Comparison of ENCODE assay signal across 14 cellular contexts in the genomic region with DNA sequence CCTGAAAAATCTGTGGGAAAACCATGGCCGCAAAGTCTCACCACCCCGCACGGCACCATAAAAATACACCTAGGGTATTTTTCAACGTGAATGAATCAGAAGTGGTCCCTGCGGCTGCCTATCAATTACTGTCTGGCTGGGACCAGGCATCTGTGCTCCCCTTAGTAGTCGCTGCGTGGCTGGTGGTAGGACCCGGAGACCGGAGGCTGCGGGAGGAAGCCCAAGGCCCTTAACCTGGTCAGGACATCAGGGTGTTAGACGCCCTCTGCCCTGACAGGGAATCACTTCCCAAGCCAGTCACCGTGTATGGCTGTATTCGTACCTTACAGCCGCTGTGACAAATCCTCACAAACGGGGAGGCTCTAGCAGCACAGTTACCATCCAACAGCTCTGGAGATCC.
DNase-seq lines count a peak whose midpoint lies in the region; ATAC-seq, FAIRE-seq and TF ChIP-seq lines count a peak whose summit lies in the region.
"Had no signal": no experiment of that assay in that cellular context is flagged by ENCODE, and none has a peak within 500 bp of the region (broad histone marks: within the 10 kb centered on the region; RNA-seq: fewer than 3 reads in every experiment).

No MANE protein-coding gene starts in this region.

- no peak overlapping the region for H3K4me3 Mint-ChIP-seq in WTC11
- H3K4me3 Mint-ChIP-seq: B cell; CD4-positive, alpha-beta T cell had no signal

- CTCF ChIA-PET in WTC11 (lab: Charles Lee), result no interaction called here

- H3K36me3 Mint-ChIP-seq in WTC11, result peaks cover 2% of the 10 kb centered on the region

- TF ChIP-seq CTCF in WTC11 (IDR thresholded peaks at IDR 0.05), result no peak
- no peak for TF ChIP-seq CTCF in kidney (IDR thresholded peaks at IDR 0.05; ENCODE audit: borderline replicate concordance, extremely low read depth, insufficient read depth)
- no peak for TF ChIP-seq CTCF in sigmoid colon (IDR thresholded peaks at IDR 0.05)

- H3K4me1 ChIP-seq in BLaER1 treated with 17β-estradiol and CSF1 and Interleukin-3, amounts not matched to agents 10 nM and 100 nM, result peaks cover 34 to 97% (median 83%) of the 10 kb centered on the region in 10 experiments
- H3K4me1 ChIP-seq in kidney (ENCODE audit: control insufficient read depth in 1 of 2, insufficient read depth in 1 of 2, low read depth in 1 of 2, low read length in 2 of 2), result no peaks in the 10 kb centered on the region
- no peaks in the 10 kb centered on the region for H3K4me1 ChIP-seq in sigmoid colon
- H3K4me1 ChIP-seq: HAP-1 had no signal

- POLR2A ChIA-PET in WTC11 (lab: Charles Lee), result no interaction called here

- WGBS in sigmoid colon, 2 donors, result 94 to 95% methylated on average over 15 of the region's 15 CpGs

- peaks cover 50% of the 10 kb centered on the region for H3K4me1 Mint-ChIP-seq in WTC11

- H3K27me3 Mint-ChIP-seq in WTC11 (ENCODE audit: low read depth), result peaks cover 2% of the 10 kb centered on the region; the same call in 1 of the 2 replicates

- H3K36me3 ChIP-seq in BLaER1 treated with 17β-estradiol and CSF1 and Interleukin-3, amounts not matched to agents 10 nM and 100 nM, result no peaks in the 10 kb centered on the region
- H3K36me3 ChIP-seq in kidney (ENCODE audit: control insufficient read depth in 1 of 2, insufficient read depth in 2 of 2, low read length in 2 of 2) (no peaks in the 10 kb centered on the region), sigmoid colon (no peaks in the 10 kb centered on the region)
- H3K36me3 ChIP-seq: HAP-1 had no signal

- no peaks in the 10 kb centered on the region for H4K20me1 ChIP-seq in BLaER1 treated with 17β-estradiol and CSF1 and Interleukin-3, amounts not matched to agents 10 nM and 100 nM

- TF ChIP-seq EP300 in sigmoid colon (IDR thresholded peaks at IDR 0.05), result no peak

- DNase-seq in WTC11 (ENCODE audit: low spot score) (no peak), kidney (peak; percentile 25), sigmoid colon (peak; percentile 43), glomerular visceral epithelial cell (ENCODE audit: extremely low spot score) (no peak)
- DNase-seq in effector CD8-positive, alpha-beta T cell (lab: John Stamatoyannopoulos, UW), result no peak
- DNase-seq: CD4-positive, alpha-beta T cell; GF-D8; GOT3 had no signal

- H3K9me3 Mint-ChIP-seq in WTC11, result peaks cover 3% of the 10 kb centered on the region
- H3K9me3 Mint-ChIP-seq: CD4-positive, alpha-beta T cell had no signal

- H3K27ac Mint-ChIP-seq in WTC11, result no peak overlapping the region
- H3K27ac Mint-ChIP-seq: B cell; CD4-positive, alpha-beta T cell had no signal

- H3K27ac ChIP-seq in BLaER1 treated with 17β-estradiol and CSF1 and Interleukin-3, amounts not matched to agents 10 nM and 100 nM, result peak overlapping the region in 3 of 11 experiments; percentile 8 to 28 (median 11); a peak in 1 of 22 replicates
- H3K27ac ChIP-seq in kidney (ENCODE audit: low read depth in 2 of 2, low read length in 2 of 2) (no peak overlapping the region), sigmoid colon (no peak overlapping the region)
- H3K27ac ChIP-seq: C4-2B, HL-60 had no signal

- no peak for ATAC-seq in WTC11
- ATAC-seq in HG02623 (IDR thresholded peaks at IDR 0.05; ENCODE audit: unreplicated experiment), result no peak

- H3K4me2 ChIP-seq in BLaER1 treated with 17β-estradiol and CSF1 and Interleukin-3, amounts not matched to agents 10 nM and 100 nM, result peak overlapping the region in 9 of 11 experiments; percentile 70 to 92 (median 81); a peak in 17 of 22 replicates

- no peak for TF ChIP-seq POLR2A in sigmoid colon (IDR thresholded peaks at IDR 0.05)

- peak overlapping the region in 1 of 11 experiments; percentile 28; a peak in 1 of 22 replicates for H3K9ac ChIP-seq in BLaER1 treated with 17β-estradiol and CSF1 and Interleukin-3, amounts not matched to agents 10 nM and 100 nM
- no peak overlapping the region for H3K9ac ChIP-seq in kidney (ENCODE audit: low read length in 2 of 2)

- no peaks in the 10 kb centered on the region for H3K27me3 ChIP-seq in BLaER1 treated with 17β-estradiol and CSF1 and Interleukin-3, amounts not matched to agents 10 nM and 100 nM
- no peaks in the 10 kb centered on the region for H3K27me3 ChIP-seq in sigmoid colon

- intact Hi-C loops in kidney (cut with DNase I), result no loop called here
- intact Hi-C loops in sigmoid colon (cut with DNase I), result no loop called here

- H3K4me3 ChIP-seq in BLaER1 treated with 17β-estradiol and CSF1 and Interleukin-3, amounts not matched to agents 10 nM and 100 nM, result no peak overlapping the region
- H3K4me3 ChIP-seq in kidney (ENCODE audit: low read length in 2 of 2) (no peak overlapping the region), sigmoid colon (no peak overlapping the region)
- H3K4me3 ChIP-seq: HAP-1 had no signal

- FAIRE-seq in kidney (lab: Jason Lieb, UNC), result no peak

- H3K9me3 ChIP-seq in BLaER1 treated with 17β-estradiol and CSF1 and Interleukin-3, amounts not matched to agents 10 nM and 100 nM (replicated peaks in 1 of 11), result no peaks in the 10 kb centered on the region
- H3K9me3 ChIP-seq in kidney (ENCODE audit: control insufficient read depth in 1 of 2, low read length in 2 of 2), result no peaks in the 10 kb centered on the region
- no peaks in the 10 kb centered on the region for H3K9me3 ChIP-seq in sigmoid colon
- H3K9me3 ChIP-seq: HAP-1 had no signal

TF ChIP-seq in WTC11, 78 proteins besides CTCF, POLR2A, EP300 and RAD21:
- TF ChIP-seq, protein P1, sequence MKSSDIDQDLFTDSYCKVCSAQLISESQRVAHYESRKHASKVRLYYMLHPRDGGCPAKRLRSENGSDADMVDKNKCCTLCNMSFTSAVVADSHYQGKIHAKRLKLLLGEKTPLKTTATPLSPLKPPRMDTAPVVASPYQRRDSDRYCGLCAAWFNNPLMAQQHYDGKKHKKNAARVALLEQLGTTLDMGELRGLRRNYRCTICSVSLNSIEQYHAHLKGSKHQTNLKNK (CRISPR knock-in tag; IDR thresholded peaks at IDR 0.05), result no peak
- TF ChIP-seq, protein P2, sequence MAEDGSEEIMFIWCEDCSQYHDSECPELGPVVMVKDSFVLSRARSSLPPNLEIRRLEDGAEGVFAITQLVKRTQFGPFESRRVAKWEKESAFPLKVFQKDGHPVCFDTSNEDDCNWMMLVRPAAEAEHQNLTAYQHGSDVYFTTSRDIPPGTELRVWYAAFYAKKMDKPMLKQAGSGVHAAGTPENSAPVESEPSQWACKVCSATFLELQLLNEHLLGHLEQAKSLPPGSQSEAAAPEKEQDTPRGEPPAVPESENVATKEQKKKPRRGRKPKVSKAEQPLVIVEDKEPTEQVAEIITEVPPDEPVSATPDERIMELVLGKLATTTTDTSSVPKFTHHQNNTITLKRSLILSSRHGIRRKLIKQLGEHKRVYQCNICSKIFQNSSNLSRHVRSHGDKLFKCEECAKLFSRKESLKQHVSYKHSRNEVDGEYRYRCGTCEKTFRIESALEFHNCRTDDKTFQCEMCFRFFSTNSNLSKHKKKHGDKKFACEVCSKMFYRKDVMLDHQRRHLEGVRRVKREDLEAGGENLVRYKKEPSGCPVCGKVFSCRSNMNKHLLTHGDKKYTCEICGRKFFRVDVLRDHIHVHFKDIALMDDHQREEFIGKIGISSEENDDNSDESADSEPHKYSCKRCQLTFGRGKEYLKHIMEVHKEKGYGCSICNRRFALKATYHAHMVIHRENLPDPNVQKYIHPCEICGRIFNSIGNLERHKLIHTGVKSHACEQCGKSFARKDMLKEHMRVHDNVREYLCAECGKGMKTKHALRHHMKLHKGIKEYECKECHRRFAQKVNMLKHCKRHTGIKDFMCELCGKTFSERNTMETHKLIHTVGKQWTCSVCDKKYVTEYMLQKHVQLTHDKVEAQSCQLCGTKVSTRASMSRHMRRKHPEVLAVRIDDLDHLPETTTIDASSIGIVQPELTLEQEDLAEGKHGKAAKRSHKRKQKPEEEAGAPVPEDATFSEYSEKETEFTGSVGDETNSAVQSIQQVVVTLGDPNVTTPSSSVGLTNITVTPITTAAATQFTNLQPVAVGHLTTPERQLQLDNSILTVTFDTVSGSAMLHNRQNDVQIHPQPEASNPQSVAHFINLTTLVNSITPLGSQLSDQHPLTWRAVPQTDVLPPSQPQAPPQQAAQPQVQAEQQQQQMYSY (CRISPR knock-in tag; IDR thresholded peaks at IDR 0.05), result peak; percentile 86
- no peak for TF ChIP-seq ZNF423 (CRISPR knock-in tag; IDR thresholded peaks at IDR 0.05)

Comparison
In these comparisons a context has a peak if more than half of its experiments do, and no peak if none do; other contexts are left out.
1. DNase-seq: peak in kidney (single experiment) and sigmoid colon (single experiment); none in WTC11 (single experiment), glomerular visceral epithelial cell (single experiment) and effector CD8-positive, alpha-beta T cell (single experiment).